8 cellular contexts compared by ENCODE assay signal in the genomic region with DNA sequence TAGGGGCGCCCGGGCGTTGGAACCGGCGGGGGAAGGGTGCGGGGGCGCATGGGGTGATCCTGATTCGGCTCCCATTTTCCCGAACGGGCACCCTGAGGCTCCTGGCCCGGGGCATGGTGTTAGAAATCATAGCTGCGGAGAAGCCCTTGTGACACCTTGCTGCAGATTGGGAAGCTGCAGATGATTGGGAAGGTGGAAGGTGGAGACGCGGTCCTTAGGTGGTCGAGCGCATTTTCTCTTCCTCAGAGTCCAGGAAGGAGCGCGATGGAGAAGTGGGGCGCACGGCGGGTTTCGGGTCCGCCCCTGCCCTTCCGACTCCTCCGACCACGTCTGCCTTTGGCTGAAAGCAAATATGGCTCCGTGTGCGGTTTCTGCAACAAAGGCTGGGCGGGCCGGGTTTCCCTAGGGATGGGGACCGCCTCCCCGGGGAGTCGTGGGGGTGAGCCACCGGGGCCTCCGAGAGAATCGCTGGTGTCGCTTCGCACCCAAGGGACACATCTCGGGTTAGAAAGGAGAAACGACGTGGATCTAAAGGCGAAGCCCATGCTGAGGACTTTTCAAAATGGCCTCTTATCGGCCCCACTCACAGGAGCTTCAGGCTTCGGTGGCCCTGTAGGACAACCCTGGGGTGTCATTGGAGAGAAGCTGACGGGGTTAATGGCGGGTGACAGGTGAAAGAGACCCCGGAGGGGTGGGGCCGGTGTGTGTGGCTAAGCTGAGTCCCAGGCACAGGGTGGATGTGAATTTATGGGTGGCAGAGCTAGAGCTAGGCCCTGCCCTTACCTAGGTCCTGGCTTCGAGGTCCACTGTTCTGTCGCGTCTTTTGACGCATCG. TPM values are rescaled to one million over a fixed set of nuclear protein-coding genes. Genes with fewer than 3 reads are reported as not detected.
DNase-seq lines count a peak whose midpoint lies in the region; ATAC-seq and TF ChIP-seq lines count a peak whose summit lies in the region.

No MANE protein-coding gene starts in this region.

- 30% methylated on average over 53 of the region's 53 CpGs for WGBS in mesenchymal stem cell

- H2BK5ac ChIP-seq in mesenchymal stem cell (ENCODE audit: low read depth, low read length, poor library complexity, severe bottlenecking) = peak overlapping the region; percentile 92

- no peak overlapping the region for H2AFZ ChIP-seq in mesenchymal stem cell (ENCODE audit: low read depth, low read length)

- peak overlapping the region; percentile 96 for H4K8ac ChIP-seq in mesenchymal stem cell (ENCODE audit: low read length)

- peaks cover 10 to 35% of the 10 kb centered on the region in 2 experiments for H3K36me3 ChIP-seq in mesenchymal stem cell (ENCODE audit: control insufficient read depth in 1 of 2, insufficient read depth in 2 of 2, low read depth in 1 of 2, low read length in 2 of 2)

- peaks cover 26% of the 10 kb centered on the region for H3K4me1 ChIP-seq in mesenchymal stem cell (ENCODE audit: control insufficient read depth, insufficient read depth, low read depth, low read length)

- intact Hi-C loops in dorsolateral prefrontal cortex (cut with DNase I) = loop anchor here in 1 of 2 donors (1.0 to 5.0 kb wide), 2 partner anchors 18 to 151 kb away; a partner anchor contains a TSS

- no peaks in the 10 kb centered on the region for H3K9me3 Mint-ChIP-seq in stimulated activated naive CD8-positive, alpha-beta T cell treated with anti-CD3 and anti-CD28 coated beads, Interleukin-15, amount 100 ng/mL, for 72 hours

- H2BK12ac ChIP-seq in mesenchymal stem cell (ENCODE audit: low read length in 2 of 2) = peak overlapping the region in 1 of 2 experiments; percentile 80

- peak overlapping the region; percentile 20 to 86 for H3K4ac ChIP-seq in mesenchymal stem cell (ENCODE audit: low read depth in 1 of 2, low read length in 2 of 2)

- peak in 7 of 56 donors; percentile 3 to 33 (median 5) for TF ChIP-seq CTCF in dorsolateral prefrontal cortex (IDR thresholded peaks at IDR 0.05 in 54 of 56, conservative IDR thresholded peaks at IDR 0.05 in 2 of 56; ENCODE audit: low read depth in 1 of 56, partially characterized antibody in 56 of 56)

- peak overlapping the region; percentile 98 for H2BK15ac ChIP-seq in mesenchymal stem cell (ENCODE audit: low read depth, poor library complexity, severe bottlenecking)

- peaks cover 74% of the 10 kb centered on the region for H3K4me1 Mint-ChIP-seq in stimulated activated naive CD8-positive, alpha-beta T cell treated with anti-CD3 and anti-CD28 coated beads, Interleukin-15, amount 100 ng/mL, for 72 hours

- peak overlapping the region; percentile 78 to 97 for H3K27ac Mint-ChIP-seq in stimulated activated naive CD8-positive, alpha-beta T cell treated with anti-CD3 and anti-CD28 coated beads, Interleukin-15, amount 100 ng/mL, for 72 hours

- peak overlapping the region; percentile 33 for H3K4me2 ChIP-seq in mesenchymal stem cell (ENCODE audit: low read length, poor library complexity, severe bottlenecking)

- H3K18ac ChIP-seq in mesenchymal stem cell (ENCODE audit: low read depth in 1 of 2, low read length in 2 of 2) = peak overlapping the region; percentile 31 to 95

- peak overlapping the region; percentile 92 to 100 (median 99) for H3K27ac ChIP-seq in dorsolateral prefrontal cortex
- H3K27ac ChIP-seq in mesenchymal stem cell (ENCODE audit: low read length, poor library complexity, severe bottlenecking) = peak overlapping the region; percentile 78

- peak; percentile 23 for ATAC-seq in GM21786 (IDR thresholded peaks at IDR 0.05; ENCODE audit: unreplicated experiment)
- peak; percentile 35 for ATAC-seq in stimulated activated naive CD8-positive, alpha-beta T cell treated with anti-CD3 and anti-CD28 coated beads, Interleukin-15, amount 100 ng/mL, for 72 hours
- ATAC-seq in HG02981 (IDR thresholded peaks at IDR 0.05; ENCODE audit: unreplicated experiment) = no peak

- H2AK5ac ChIP-seq in mesenchymal stem cell (ENCODE audit: low read length, severe bottlenecking) = peak overlapping the region; percentile 37

- DNase-seq in DMS153 (lab: John Stamatoyannopoulos, UW) (peak; percentile 58), NAMALWA (ENCODE audit: low spot score) (peak; percentile 60), dorsolateral prefrontal cortex (peak in 5 of 10 donors; percentile 33 to 73 (median 65)), mesenchymal stem cell (no peak)
- peak; percentile 26 for DNase-seq in activated CD4-positive, alpha-beta T cell treated with anti-CD3 and anti-CD28 coated beads for 1 hour
- peak; percentile 60 to 69 for DNase-seq in stimulated activated naive CD8-positive, alpha-beta T cell treated with anti-CD3 and anti-CD28 coated beads, Interleukin-15, amount 100 ng/mL, for 72 hours

- H4K91ac ChIP-seq in mesenchymal stem cell (ENCODE audit: low read length) = peak overlapping the region; percentile 95

- H3K23ac ChIP-seq in mesenchymal stem cell (ENCODE audit: low read length in 2 of 2) = peak overlapping the region in 1 of 2 experiments; percentile 98

- peaks cover 5% of the 10 kb centered on the region for H3K79me1 ChIP-seq in mesenchymal stem cell (replicated peaks; ENCODE audit: low read length, poor library complexity, severe bottlenecking)

- H3K14ac ChIP-seq in mesenchymal stem cell (ENCODE audit: low read length in 2 of 2) = peak overlapping the region in 1 of 2 experiments; percentile 3

- peak overlapping the region; percentile 83 to 89 for H3K4me3 Mint-ChIP-seq in stimulated activated naive CD8-positive, alpha-beta T cell treated with anti-CD3 and anti-CD28 coated beads, Interleukin-15, amount 100 ng/mL, for 72 hours

- peak overlapping the region; percentile 94 for H3K9ac ChIP-seq in mesenchymal stem cell (ENCODE audit: low read length)

- no peaks in the 10 kb centered on the region for H3K9me3 ChIP-seq in mesenchymal stem cell (ENCODE audit: control insufficient read depth, low read length)

- H3K27me3 Mint-ChIP-seq in stimulated activated naive CD8-positive, alpha-beta T cell treated with anti-CD3 and anti-CD28 coated beads, Interleukin-15, amount 100 ng/mL, for 72 hours = no peaks in the 10 kb centered on the region

- H3K27me3 ChIP-seq in dorsolateral prefrontal cortex = no peaks in the 10 kb centered on the region
- H3K27me3 ChIP-seq in mesenchymal stem cell (ENCODE audit: control insufficient read depth in 1 of 2, insufficient read depth in 1 of 2, low read length in 2 of 2) = no peaks in the 10 kb centered on the region

- H2BK120ac ChIP-seq in mesenchymal stem cell (ENCODE audit: low read depth, low read length) = peak overlapping the region; percentile 98

- H3K4me3 ChIP-seq in dorsolateral prefrontal cortex = peak overlapping the region; percentile 56 to 100 (median 96)
- H3K4me3 ChIP-seq in mesenchymal stem cell (ENCODE audit: insufficient read depth in 1 of 2, low read depth in 1 of 2, low read length in 2 of 2) = peak overlapping the region; percentile 71 to 88

RNA-seq across cellular contexts. Expression of a gene that starts 0.7 kb away (rescaled TPM):
- total RNA-seq in dorsolateral prefrontal cortex = 1,000 to 10,000 TPM; 2,016 to 5,225 (median 3,057) TPM
- 3,841 TPM for polyA plus RNA-seq in mesenchymal stem cell (2013, experiment 1 of 2)
- polyA plus RNA-seq in mesenchymal stem cell (2013, experiment 2 of 2) = 3,893 TPM

RNA-seq across cellular contexts. Expression of a gene that starts 18.0 kb away (rescaled TPM):
- total RNA-seq in dorsolateral prefrontal cortex = 100 to 1,000 TPM in 2 of 120 experiments, 10 to 100 TPM in 118; 10.7 to 176 (median 32.0) TPM
- polyA plus RNA-seq in mesenchymal stem cell (2013, experiment 1 of 2) = 2.9 TPM
- 2.6 TPM for polyA plus RNA-seq in mesenchymal stem cell (2013, experiment 2 of 2)

RNA-seq across cellular contexts. Expression of a gene that starts 50.8 kb away (rescaled TPM):
- total RNA-seq in dorsolateral prefrontal cortex = 10 to 100 TPM in 71 of 120 experiments, 1 to 10 TPM in 49; 5.8 to 23.3 (median 10.7) TPM
- polyA plus RNA-seq in mesenchymal stem cell (2013, experiment 1 of 2) = 10.9 TPM
- 10.4 TPM for polyA plus RNA-seq in mesenchymal stem cell (2013, experiment 2 of 2)
